10 cellular contexts compared by ENCODE assay signal in the genomic region with DNA sequence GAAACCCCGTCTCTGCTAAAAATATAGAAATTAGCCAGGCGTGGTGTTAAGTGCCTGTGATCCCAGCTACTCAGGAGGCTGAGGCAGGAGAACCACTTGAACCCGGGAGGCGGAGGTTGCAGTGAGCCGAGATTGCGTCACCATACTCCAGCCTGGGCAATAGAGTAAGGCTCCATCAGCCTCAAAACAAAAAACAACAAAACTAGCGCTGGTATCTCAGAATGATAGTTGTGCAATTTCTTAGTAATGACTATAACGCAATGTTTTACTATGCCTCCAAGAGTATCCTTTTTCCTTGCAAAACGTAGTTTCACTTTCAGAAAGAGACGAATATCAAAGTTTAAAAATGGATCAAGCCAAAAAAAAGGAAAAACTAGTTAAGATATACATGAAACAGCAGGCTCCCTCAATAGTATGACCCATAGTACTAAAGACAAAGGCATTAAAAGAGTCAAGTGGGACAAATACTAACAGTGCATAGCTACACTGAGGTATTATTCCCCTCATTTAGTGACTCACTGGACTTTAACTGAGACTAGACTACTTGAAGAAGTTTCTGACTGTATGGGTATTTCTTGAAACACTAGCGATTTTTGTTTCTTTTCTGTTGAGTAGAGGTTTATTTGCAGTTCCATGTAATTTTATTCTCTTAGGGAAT. TPM values are rescaled to one million over a fixed set of nuclear protein-coding genes. Genes with fewer than 3 reads are reported as not detected.
DNase-seq lines count a peak whose midpoint lies in the region; ATAC-seq, FAIRE-seq and TF ChIP-seq lines count a peak whose summit lies in the region.
"Had no signal": no experiment of that assay in that cellular context is flagged by ENCODE, and none has a peak within 500 bp of the region (broad histone marks: within the 10 kb centered on the region; RNA-seq: fewer than 3 reads in every experiment).

No MANE protein-coding gene starts in this region.

- intact Hi-C loops in adrenal gland (cut with DNase I) = no loop called here
- intact Hi-C loops in kidney (cut with DNase I) = no loop called here
- intact Hi-C loops in thyroid gland (cut with DNase I) = no loop called here
- intact Hi-C loops in left colon (cut with DNase I, micrococcal nuclease) = no loop called here

- CTCF ChIA-PET in SK-N-SH (lab: Yijun Ruan, JAX) = no interaction called here

- 0 out of 2 replicates have a peak overlapping the region, but pooled peaks have one; percentile 5 for H3K4me2 ChIP-seq in SK-N-SH

- H3K9me3 ChIP-seq in SK-N-SH (no peaks in the 10 kb centered on the region), adrenal gland (replicated peaks in 1 of 3) (no peaks in the 10 kb centered on the region), kidney (ENCODE audit: control insufficient read depth in 1 of 2, low read length in 2 of 2) (no peaks in the 10 kb centered on the region), thyroid gland (no peaks in the 10 kb centered on the region)

- TF ChIP-seq CTCF in SK-N-SH (IDR thresholded peaks at IDR 0.05) (no peak), adrenal gland (IDR thresholded peaks at IDR 0.05) (no peak), kidney (IDR thresholded peaks at IDR 0.05; ENCODE audit: borderline replicate concordance, extremely low read depth, insufficient read depth) (no peak), thyroid gland (IDR thresholded peaks at IDR 0.05) (no peak)

- no peaks in the 10 kb centered on the region for H3K79me2 ChIP-seq in SK-N-SH (ENCODE audit: insufficient read depth)

- H4K20me1 ChIP-seq in SK-N-SH (ENCODE audit: insufficient read depth) = no peaks in the 10 kb centered on the region

- no peak for TF ChIP-seq EP300 in SK-N-SH (IDR thresholded peaks at IDR 0.05; ENCODE audit: borderline replicate concordance in 1 of 2, low read depth in 1 of 2, low read length in 1 of 2)

- no peaks in the 10 kb centered on the region for H3K27me3 ChIP-seq in SK-N-SH (ENCODE audit: insufficient read depth)
- no peaks in the 10 kb centered on the region for H3K27me3 ChIP-seq in adrenal gland
- H3K27me3 ChIP-seq in thyroid gland = no peaks in the 10 kb centered on the region

- H3K27ac ChIP-seq in SK-N-SH (ENCODE audit: low read depth in 2 of 2, low read length in 1 of 2) (no peak overlapping the region), adrenal gland (peak overlapping the region; percentile 15 to 84 (median 73)), kidney (ENCODE audit: low read depth in 2 of 2, low read length in 2 of 2) (peak overlapping the region; percentile 49 to 54), thyroid gland (peak overlapping the region; percentile 65 to 69 (median 65))
- H3K27ac ChIP-seq: 22Rv1 had no signal

- TF ChIP-seq RAD21 in SK-N-SH (IDR thresholded peaks at IDR 0.05; ENCODE audit: low read length) = no peak

- no peaks in the 10 kb centered on the region for H3F3A ChIP-seq in SK-N-SH (replicated peaks; ENCODE audit: insufficient read depth)

- H3K4me3 ChIP-seq in SK-N-SH (ENCODE audit: low read depth in 2 of 2, low read length in 1 of 2) (no peak overlapping the region), adrenal gland (peak overlapping the region in 2 of 4 donors; percentile 20 to 31), kidney (ENCODE audit: low read length in 2 of 2) (peak overlapping the region; percentile 47 to 60), thyroid gland (replicated peaks in 1 of 3) (peak overlapping the region in 1 of 3 donors; percentile 7)

- DNase-seq in SK-N-SH (no peak), adrenal gland (peak in 4 of 7 donors; percentile 25 to 62 (median 40)), kidney (no peak), thyroid gland (no peak), left colon (no peak)
- DNase-seq: central memory CD4-positive, alpha-beta T cell had no signal

- POLR2A ChIA-PET in SK-N-SH (lab: Yijun Ruan, JAX) = interaction anchor here (0.8 kb wide), 1 partner anchor 10 kb away, joined by 3 read pairs; the partner anchor contains the start of gene ITM2B

- H3K4me1 ChIP-seq in SK-N-SH (ENCODE audit: control insufficient read depth in 1 of 2, insufficient read depth in 2 of 2, low read depth in 1 of 2, low read length in 1 of 2) (no peaks in the 10 kb centered on the region), adrenal gland (replicated peaks in 1 of 2) (peaks cover 0 to 21% of the 10 kb centered on the region in 2 donors), kidney (ENCODE audit: control insufficient read depth in 1 of 2, insufficient read depth in 1 of 2, low read depth in 1 of 2, low read length in 2 of 2) (peaks cover 4 to 12% of the 10 kb centered on the region in 2 donors), thyroid gland (peaks cover 0 to 16% of the 10 kb centered on the region in 2 donors)

- FAIRE-seq in kidney (lab: Jason Lieb, UNC) = no peak

- 91% methylated on average over 11 of the region's 11 CpGs for WGBS in SK-N-SH (ENCODE audit: low lambda C conversion rate)
- 46 to 54% (median 49%) methylated on average over 11 of the region's 11 CpGs for WGBS in adrenal gland, 4 donors
- 64 to 65% methylated on average over 11 of the region's 11 CpGs for WGBS in thyroid gland, 2 donors

- H3K36me3 ChIP-seq in SK-N-SH (replicated peaks in 1 of 2; ENCODE audit: control insufficient read depth in 1 of 2, insufficient read depth in 2 of 2, low read length in 1 of 2) (no peaks in the 10 kb centered on the region), adrenal gland (replicated peaks in 1 of 2) (no peaks in the 10 kb centered on the region), kidney (ENCODE audit: control insufficient read depth in 1 of 2, insufficient read depth in 2 of 2, low read length in 2 of 2) (no peaks in the 10 kb centered on the region), thyroid gland (no peaks in the 10 kb centered on the region)

- no peak overlapping the region for H2AFZ ChIP-seq in SK-N-SH (ENCODE audit: low read depth)

- no peak for TF ChIP-seq POLR2A in adrenal gland (IDR thresholded peaks at IDR 0.05)
- no peak for TF ChIP-seq POLR2A in thyroid gland (IDR thresholded peaks at IDR 0.05)

- H3K9ac ChIP-seq in SK-N-SH (no peak overlapping the region), kidney (ENCODE audit: low read length in 2 of 2) (peak overlapping the region; percentile 1 to 45)

- no peaks in the 10 kb centered on the region for H3K9me2 ChIP-seq in SK-N-SH

- ATAC-seq in SK-N-SH treated with all-trans-retinoic acid at 6 μM for 48 hours (no peak), left colon (no peak), GM21381 (IDR thresholded peaks at IDR 0.05; ENCODE audit: unreplicated experiment) (no peak), HG02885 (IDR thresholded peaks at IDR 0.05; ENCODE audit: poor library complexity, unreplicated experiment) (no peak)

TF ChIP-seq in SK-N-SH, 30 proteins besides CTCF, POLR2A, EP300 and RAD21 (continues in another document):
- no peak for TF ChIP-seq TCF12 (IDR thresholded peaks at IDR 0.05)
- TF ChIP-seq EZH2phosphoT487 (IDR thresholded peaks at IDR 0.05; ENCODE audit: borderline replicate concordance, low read depth) = no peak
- TF ChIP-seq TAF1 (IDR thresholded peaks at IDR 0.05; ENCODE audit: borderline replicate concordance, low read depth, low read length) = no peak
- no peak for TF ChIP-seq MEF2A (IDR thresholded peaks at IDR 0.05; ENCODE audit: borderline replicate concordance, low read depth)
- TF ChIP-seq FOXJ3 (CRISPR knock-in tag; IDR thresholded peaks at IDR 0.05) = no peak
- TF ChIP-seq NRF1 (IDR thresholded peaks at IDR 0.05; ENCODE audit: low read depth, low read length) = no peak
- TF ChIP-seq RFX5 (IDR thresholded peaks at IDR 0.05; ENCODE audit: low read length) = no peak
- TF ChIP-seq, protein P1, sequence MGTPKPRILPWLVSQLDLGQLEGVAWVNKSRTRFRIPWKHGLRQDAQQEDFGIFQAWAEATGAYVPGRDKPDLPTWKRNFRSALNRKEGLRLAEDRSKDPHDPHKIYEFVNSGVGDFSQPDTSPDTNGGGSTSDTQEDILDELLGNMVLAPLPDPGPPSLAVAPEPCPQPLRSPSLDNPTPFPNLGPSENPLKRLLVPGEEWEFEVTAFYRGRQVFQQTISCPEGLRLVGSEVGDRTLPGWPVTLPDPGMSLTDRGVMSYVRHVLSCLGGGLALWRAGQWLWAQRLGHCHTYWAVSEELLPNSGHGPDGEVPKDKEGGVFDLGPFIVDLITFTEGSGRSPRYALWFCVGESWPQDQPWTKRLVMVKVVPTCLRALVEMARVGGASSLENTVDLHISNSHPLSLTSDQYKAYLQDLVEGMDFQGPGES (IDR thresholded peaks at IDR 0.05; ENCODE audit: low read depth, low read length) = no peak

TF ChIP-seq in SK-N-SH treated with all-trans-retinoic acid at 6 μM for 48 hours, 23 proteins besides CTCF, POLR2A, EP300 and RAD21 (continues in another document):
- TF ChIP-seq SNAI2 (CRISPR knock-in tag; IDR thresholded peaks at IDR 0.05) (no peak), ARNTL (CRISPR knock-in tag; IDR thresholded peaks at IDR 0.05; ENCODE audit: borderline replicate concordance, low read depth) (no peak), GLIS3 (CRISPR knock-in tag; IDR thresholded peaks at IDR 0.05) (no peak), PATZ1 (CRISPR knock-in tag; IDR thresholded peaks at IDR 0.05; ENCODE audit: borderline replicate concordance) (no peak), TOX (CRISPR knock-in tag; IDR thresholded peaks at IDR 0.05; ENCODE audit: borderline replicate concordance) (no peak), ISL1 (CRISPR knock-in tag; IDR thresholded peaks at IDR 0.05) (no peak), ZFP30 (CRISPR knock-in tag; IDR thresholded peaks at IDR 0.05) (no peak)

RNA-seq across cellular contexts. Expression of gene ITM2B, which starts 10.5 kb away (rescaled TPM):
- polyA plus RNA-seq in SK-N-SH (2012; rRNA removed) (184 and 186 TPM in 2 replicates), adrenal gland (1,000 to 10,000 TPM in 1 of 3 donors, 100 to 1,000 TPM in 2; 229 to 1,235 (median 504) TPM), kidney (ENCODE audit: insufficient read depth, low read depth, low replicate concordance) (2,443 TPM)
- polyA plus RNA-seq in SK-N-SH (2012; cell fraction: cytosol; rRNA removed) = 266 and 330 TPM in 2 replicates
- polyA plus RNA-seq in SK-N-SH (2012; cell fraction: nucleus; rRNA removed) = 81.7 and 136 TPM in 2 replicates
- total RNA-seq in adrenal gland (100 to 1,000 TPM; 582 to 935 (median 789) TPM), kidney (1,431 TPM), thyroid gland (100 to 1,000 TPM; 550 to 716 (median 624) TPM), left colon (100 to 1,000 TPM; 393 to 473 TPM)

Comparison
In these comparisons a context has a peak if more than half of its experiments do, and no peak if none do; other contexts are left out.
1. DNase-seq: peak in adrenal gland (4 of 7); none in SK-N-SH (single experiment), kidney (single experiment), thyroid gland (0 of 2) and left colon (0 of 2).
2. H3K27ac ChIP-seq: peak in adrenal gland (5 of 5), kidney (2 of 2) and thyroid gland (3 of 3); none in SK-N-SH (0 of 2).
3. H3K4me3 ChIP-seq: peak in kidney (2 of 2); none in SK-N-SH (0 of 2).